ENCODE assay signal across 1 cellular context in genomic region chr6:131640576-131640975, GRCh38.
TF ChIP-seq lines count a peak whose summit lies in the region.

No MANE protein-coding gene starts in this region.

TF ChIP-seq in K562, 482 proteins besides CTCF, POLR2A, EP300 and RAD21 (continued from another document):
- TF ChIP-seq ATF3 (IDR thresholded peaks at IDR 0.05) (peak; percentile 66; the same call in 1 of the 2 replicates), ATF3 (CRISPR knock-in tag; conservative IDR thresholded peaks at IDR 0.05) (no peak), ZNF830 (CRISPR knock-in tag; IDR thresholded peaks at IDR 0.05) (no peak), BDP1 (IDR thresholded peaks at IDR 0.05; ENCODE audit: insufficient read depth, insufficient read length) (no peak), ZNF639 (CRISPR knock-in tag; conservative IDR thresholded peaks at IDR 0.05 in 1 of 2, IDR thresholded peaks at IDR 0.05 in 1 of 2) (peak in 1 of 2 experiments; percentile 73; a peak in 1 of 4 replicates), SIX5 (IDR thresholded peaks at IDR 0.05; ENCODE audit: borderline replicate concordance in 1 of 2, insufficient read depth in 1 of 2, low read depth in 1 of 2, low read length in 2 of 2) (no peak), U2AF1 (optimal IDR thresholded peaks at IDR 0.05; ENCODE audit: low read depth, low read length) (no peak), HEY1 (CRISPR knock-in tag; IDR thresholded peaks at IDR 0.05; ENCODE audit: borderline replicate concordance) (no peak)
